In genomic region chr16:927406-927805, GRCh38 we compare ENCODE assay signal across 20 cellular contexts. TPM values are rescaled to one million over a fixed set of nuclear protein-coding genes. Genes with fewer than 3 reads are reported as not detected.
DNase-seq lines count a peak whose midpoint lies in the region; ATAC-seq and TF ChIP-seq lines count a peak whose summit lies in the region.
"Had no signal": no experiment of that assay in that cellular context is flagged by ENCODE, and none has a peak within 500 bp of the region (broad histone marks: within the 10 kb centered on the region; RNA-seq: fewer than 3 reads in every experiment).

No MANE protein-coding gene starts in this region.

- H3K27ac ChIP-seq in neuronal stem cell (replicated peaks; ENCODE audit: low read length) (peak overlapping the region; percentile 59), esophagus squamous epithelium (no peak overlapping the region)
- H3K27ac ChIP-seq: 22Rv1; BLaER1 treated with 17β-estradiol and CSF1 and Interleukin-3, amounts not matched to agents 10 nM and 100 nM had no signal

- H4K8ac ChIP-seq in neuronal stem cell (ENCODE audit: low read depth, low read length) = no peak overlapping the region

- DNase-seq in NCI-H82 (lab: John Stamatoyannopoulos, UW) (peak; percentile 13), NCI-H82 treated with DMSO at 0.1 percent for 48 hours (lab: John Stamatoyannopoulos, UW; ENCODE audit: unreplicated experiment) (no peak), BE2C (peak; percentile 80), left kidney (ENCODE audit: low read depth, low spot score) (peak; percentile 60), neuronal stem cell (ENCODE audit: low spot score) (no peak), esophagus squamous epithelium (lab: John Stamatoyannopoulos, UW) (no peak), erythroblast (lab: John Stamatoyannopoulos, UW) (no peak)
- DNase-seq: CD4-positive, alpha-beta T cell; CD8-positive, alpha-beta memory T cell; DMS53; DMS79 treated with DMSO at 0.1 percent for 48 hours; GF-D8; GOT3; HFFc6 had no signal

- no peak overlapping the region for H4K91ac ChIP-seq in neuronal stem cell (ENCODE audit: low read depth, low read length, poor library complexity)

- no peak for TF ChIP-seq POLR2A in esophagus squamous epithelium (IDR thresholded peaks at IDR 0.05)
- TF ChIP-seq POLR2A in erythroblast (IDR thresholded peaks at IDR 0.05; ENCODE audit: low read length) = no peak

- intact Hi-C loops in esophagus squamous epithelium (cut with DNase I) = no loop called here

- no peak overlapping the region for H2BK15ac ChIP-seq in neuronal stem cell (ENCODE audit: low read length)

- H3K27me3 ChIP-seq in BE2C = no peaks in the 10 kb centered on the region
- H3K27me3 ChIP-seq in neuronal stem cell (ENCODE audit: control insufficient read depth in 3 of 3, insufficient read depth in 3 of 3, low read depth in 1 of 3, low read length in 3 of 3) = peaks cover 0 to 4% (median 0%) of the 10 kb centered on the region in 3 experiments
- H3K27me3 ChIP-seq in esophagus squamous epithelium = no peaks in the 10 kb centered on the region
- H3K27me3 ChIP-seq: BLaER1 treated with 17β-estradiol and CSF1 and Interleukin-3, amounts not matched to agents 10 nM and 100 nM had no signal

- H3K36me3 ChIP-seq in BE2C (no peaks in the 10 kb centered on the region), neuronal stem cell (replicated peaks in 1 of 2; ENCODE audit: control insufficient read depth in 2 of 2, insufficient read depth in 2 of 2, low read length in 2 of 2) (peaks cover 0 to 6% of the 10 kb centered on the region in 2 donors), esophagus squamous epithelium (peaks cover 0 to 78% (median 0%) of the 10 kb centered on the region in 3 donors)
- H3K36me3 ChIP-seq: HAP-1 had no signal

- peaks cover 4% of the 10 kb centered on the region for H3K79me1 ChIP-seq in neuronal stem cell (ENCODE audit: low read depth, low read length)

- no peak overlapping the region for H2AFZ ChIP-seq in neuronal stem cell (ENCODE audit: low read length)

- no peak overlapping the region for H3K4me2 ChIP-seq in neuronal stem cell (ENCODE audit: insufficient read depth, low read length, poor library complexity, severe bottlenecking)

- peak overlapping the region; percentile 31 for H3K23ac ChIP-seq in neuronal stem cell (ENCODE audit: low read depth, low read length, poor library complexity)

- no peak overlapping the region for H3K18ac ChIP-seq in neuronal stem cell (ENCODE audit: low read length)

- no peak overlapping the region for H2AK5ac ChIP-seq in neuronal stem cell (ENCODE audit: low read depth, low read length)

- no peak overlapping the region for H2BK120ac ChIP-seq in neuronal stem cell (ENCODE audit: low read depth, low read length)

- no peak overlapping the region for H2BK5ac ChIP-seq in neuronal stem cell (ENCODE audit: low read length)

- H3K9me3 ChIP-seq in BE2C (peaks cover 3% of the 10 kb centered on the region; the same call in 1 of the 2 replicates), neuronal stem cell (replicated peaks in 1 of 2; ENCODE audit: control insufficient read depth in 2 of 2, insufficient read depth in 1 of 2, low read depth in 1 of 2, low read length in 2 of 2) (peaks cover 23 to 33% of the 10 kb centered on the region in 2 donors), esophagus squamous epithelium (no peaks in the 10 kb centered on the region)
- H3K9me3 ChIP-seq: HAP-1 had no signal

- no peak for ATAC-seq in GM19023 (IDR thresholded peaks at IDR 0.05; ENCODE audit: unreplicated experiment)

- H3K4me1 ChIP-seq in BE2C = peaks cover 7% of the 10 kb centered on the region
- H3K4me1 ChIP-seq in neuronal stem cell (ENCODE audit: control insufficient read depth in 2 of 2, insufficient read depth in 1 of 2, low read depth in 1 of 2, low read length in 2 of 2) = peaks cover 5 to 12% of the 10 kb centered on the region in 2 donors
- H3K4me1 ChIP-seq in esophagus squamous epithelium = no peaks in the 10 kb centered on the region
- H3K4me1 ChIP-seq: HAP-1 had no signal

- no peak overlapping the region for H3K4ac ChIP-seq in neuronal stem cell (ENCODE audit: low read length)

- H3K4me3 ChIP-seq in BE2C (ENCODE audit: low read depth, low read length) (no peak overlapping the region), neuronal stem cell (ENCODE audit: low read length in 2 of 2) (no peak overlapping the region), esophagus squamous epithelium (no peak overlapping the region)
- H3K4me3 ChIP-seq: BLaER1 treated with 17β-estradiol and CSF1 and Interleukin-3, amounts not matched to agents 10 nM and 100 nM; HAP-1 had no signal

- WGBS in neuronal stem cell (ENCODE audit: extremely low coverage in 2 of 2, insufficient read length in 2 of 2, insufficient replicate concordance in 1 of 2), 2 donors = no CpG with 5 or more reads among the region's 15 CpGs
- WGBS in esophagus squamous epithelium, 2 donors = 93 to 100% methylated on average over 4 to 8 of the region's 15 CpGs

- TF ChIP-seq CTCF in BE2C (IDR thresholded peaks at IDR 0.05; ENCODE audit: low read depth, low read length) = no peak
- TF ChIP-seq CTCF in esophagus squamous epithelium (IDR thresholded peaks at IDR 0.05) = no peak

- no peak overlapping the region for H3K14ac ChIP-seq in neuronal stem cell (ENCODE audit: low read length)

- no peak overlapping the region for H3K9ac ChIP-seq in neuronal stem cell (ENCODE audit: low read depth, low read length, poor library complexity)
- H3K9ac ChIP-seq: BLaER1 treated with 17β-estradiol and CSF1 and Interleukin-3, amounts not matched to agents 10 nM and 100 nM had no signal

- no peak overlapping the region for H2BK12ac ChIP-seq in neuronal stem cell (ENCODE audit: low read length)

RNA-seq across cellular contexts. Expression of gene LMF1, which starts 43.4 kb away (rescaled TPM):
- polyA plus RNA-seq in BE2C (2012; ENCODE audit: insufficient read depth, insufficient read length, low read depth) = 4.3 TPM
- polyA plus RNA-seq in neuronal stem cell (2013, experiment 1 of 2) = 6.9 TPM
- 6.7 TPM for polyA plus RNA-seq in neuronal stem cell (2013, experiment 2 of 2)
- 10 to 100 TPM; 13.3 to 34.4 (median 23.8) TPM for total RNA-seq in esophagus squamous epithelium

RNA-seq across cellular contexts. Expression of gene SOX8, which starts 54.2 kb away (rescaled TPM):
- not detected for polyA plus RNA-seq in BE2C (2012; ENCODE audit: insufficient read depth, insufficient read length, low read depth)
- polyA plus RNA-seq in neuronal stem cell (2013, experiment 1 of 2) = 5.1 TPM
- polyA plus RNA-seq in neuronal stem cell (2013, experiment 2 of 2) = 5.2 TPM
- total RNA-seq in esophagus squamous epithelium = under 1 TPM in 3 of 4 donors, not detected in 1; 0.08 to 0.19 (median 0.09) TPM
- polyA plus RNA-seq: AG04450, CD14-positive monocyte had no signal

Comparison
In these comparisons a context has a peak if more than half of its experiments do, and no peak if none do; other contexts are left out.
1. DNase-seq: peak in NCI-H82 (single experiment), BE2C (single experiment) and left kidney (single experiment); none in NCI-H82 treated with DMSO at 0.1 percent for 48 hours (single experiment), neuronal stem cell (single experiment), esophagus squamous epithelium (single experiment) and erythroblast (0 of 2).